ENCODE assay signal across 8 cellular contexts in the genomic region with DNA sequence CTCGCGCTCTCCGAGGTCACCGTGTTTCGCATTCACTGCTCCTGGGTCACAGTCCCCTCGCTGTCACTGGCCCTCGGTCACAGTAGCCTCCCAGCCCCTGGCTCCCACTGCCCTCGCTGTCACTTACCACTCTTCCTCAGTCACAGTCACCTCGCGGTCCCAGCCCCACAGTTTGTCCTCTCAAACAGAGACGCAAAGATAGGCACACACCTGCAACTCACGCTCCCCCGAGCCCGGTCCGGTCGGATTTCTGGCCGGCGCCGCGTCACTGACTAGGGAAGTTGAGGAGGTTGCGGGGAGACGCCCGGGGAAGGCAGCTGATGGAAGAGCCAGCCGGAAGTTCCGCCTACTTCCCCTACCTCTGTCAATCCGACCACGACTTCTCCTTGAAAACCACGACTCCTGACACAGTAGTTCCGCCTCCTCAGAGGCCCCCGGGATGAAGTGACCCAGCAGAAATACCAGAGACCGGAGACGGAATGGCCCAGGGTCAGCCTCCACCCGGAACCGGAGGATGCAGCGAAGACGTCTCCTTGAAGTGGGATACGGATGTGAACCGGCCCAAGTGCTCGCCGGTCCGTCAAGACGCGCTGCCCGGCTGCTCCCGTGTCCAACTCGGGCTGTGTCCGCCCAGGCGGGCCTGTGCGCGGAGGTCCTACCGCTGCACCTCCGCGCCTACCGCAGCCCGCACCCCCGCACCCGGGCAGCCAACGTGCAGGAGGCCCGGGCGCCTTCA. TPM values are rescaled to one million over a fixed set of nuclear protein-coding genes. Genes with fewer than 3 reads are reported as not detected.
DNase-seq lines count a peak whose midpoint lies in the region; ATAC-seq and TF ChIP-seq lines count a peak whose summit lies in the region.

A gene (minus strand): TSS at position 322 of the 736 bp plus-strand sequence. CDS start 17,195 bp downstream, outside the sequence.

- peaks cover 18 to 67% (median 50%) of the 10 kb centered on the region in 6 donors for H3K4me1 ChIP-seq in spleen

- 0% methylated on average over 13 to 60 of the region's 60 CpGs for WGBS in spleen, 5 donors

- CTCF ChIA-PET in AG04449 (lab: Yijun Ruan, JAX), result no interaction called here

- H3K4me1 Mint-ChIP-seq in central memory CD8-positive, alpha-beta T cell, result peaks cover 41% of the 10 kb centered on the region

- peak within 1 kb of the TSS; percentile 99 for H3K4me3 Mint-ChIP-seq in central memory CD8-positive, alpha-beta T cell

- peak within 1 kb of the TSS; percentile 99 for H3K27ac Mint-ChIP-seq in central memory CD8-positive, alpha-beta T cell (ENCODE audit: low read depth)

- H3K4me3 ChIP-seq in AG04449 (ENCODE audit: low read depth, low read length) (peak within 1 kb of the TSS; percentile 98), spleen (peak within 1 kb of the TSS; percentile 72 to 97 (median 78))

- TF ChIP-seq POLR2A in GM18951 (IDR thresholded peaks at IDR 0.05; ENCODE audit: extremely low read depth, insufficient read depth, insufficient read length) (peak; percentile 83), spleen (IDR thresholded peaks at IDR 0.05) (peak in 2 of 3 donors; percentile 20 to 62)

- H3K27me3 ChIP-seq in spleen (replicated peaks in 1 of 7), result no peaks in the 10 kb centered on the region

- no peaks in the 10 kb centered on the region for H3K9me3 ChIP-seq in spleen

- peaks cover 0 to 7% (median 0%) of the 10 kb centered on the region in 6 donors for H3K36me3 ChIP-seq in spleen

- no peak for TF ChIP-seq CTCF in AG04449 (IDR thresholded peaks at IDR 0.05; ENCODE audit: insufficient read depth, low read length, missing control alignments)
- no peak for TF ChIP-seq CTCF in spleen (IDR thresholded peaks at IDR 0.05 in 8 of 11, conservative IDR thresholded peaks at IDR 0.05 in 3 of 11)

- no peaks in the 10 kb centered on the region for H3K9me3 Mint-ChIP-seq in central memory CD8-positive, alpha-beta T cell

- ATAC-seq in HG03175 (IDR thresholded peaks at IDR 0.05; ENCODE audit: unreplicated experiment), result peak; percentile 79
- peak; percentile 85 for ATAC-seq in central memory CD8-positive, alpha-beta T cell (replicated peaks; ENCODE audit: extremely low read depth, poor library complexity, severe bottlenecking)

- peak; percentile 69 for DNase-seq in AG04449 (ENCODE audit: low read depth, low spot score)
- DNase-seq in NCI-H345 (lab: John Stamatoyannopoulos, UW), result peak; percentile 95
- DNase-seq in activated CD4-positive, CD25-positive, alpha-beta regulatory T cell treated with anti-CD3 and anti-CD28 coated beads, Interleukin-2, amount 50 U/mL, for 16 hours (ENCODE audit: low read depth, low spot score), result peak; percentile 45
- DNase-seq in central memory CD8-positive, alpha-beta T cell (ENCODE audit: low spot score in 2 of 2), result peak; percentile 40 to 43
- DNase-seq in iris pigment epithelial cell (ENCODE audit: low read depth), result peak; percentile 97
- DNase-seq in spleen, result peak; percentile 97

- peak within 1 kb of the TSS; percentile 84 to 98 (median 94) for H3K27ac ChIP-seq in spleen

- POLR2A ChIA-PET in AG04449 (lab: Yijun Ruan, JAX), result interaction anchor here (0.5 to 1.0 kb wide), 4 partner anchors 11 to 30 kb away, joined by 3 to 5 read pairs (median 4); a partner anchor contains a TSS

- H3K27me3 Mint-ChIP-seq in central memory CD8-positive, alpha-beta T cell, result no peaks in the 10 kb centered on the region

- in situ Hi-C loops in GM18951 (cut with MboI; ENCODE audit: low sequenced_read_pairs, unreplicated experiment), result no loop called here

- peaks cover 13% of the 10 kb centered on the region for H3K36me3 Mint-ChIP-seq in central memory CD8-positive, alpha-beta T cell (ENCODE audit: insufficient read depth)

- intact Hi-C loops in spleen (cut with DNase I; ENCODE audit: low total_unique reads), result no loop called here

RNA-seq across cellular contexts. Expression of the gene that starts here (rescaled TPM):
- total RNA-seq in spleen, result 100 to 1,000 TPM in 3 of 7 donors, 10 to 100 TPM in 4; 63.2 to 128 (median 94.9) TPM
- polyA plus RNA-seq in spleen, result 10 to 100 TPM; 10.6 to 27.1 (median 24.9) TPM

Comparison
In these comparisons a context has a peak if more than half of its experiments do, and no peak if none do; other contexts are left out.
1. Peak in every context shown above with its lines: DNase-seq, ATAC-seq, H3K4me3 ChIP-seq and H3K27ac ChIP-seq.
2. DNase-seq: peak in every context shown above with its lines; median percentile 97 in iris pigment epithelial cell; 97 in spleen; 95 in NCI-H345; 69 in AG04449; 45 in activated CD4-positive, CD25-positive, alpha-beta regulatory T cell treated with anti-CD3 and anti-CD28 coated beads, Interleukin-2, amount 50 U/mL, for 16 hours; 42 in central memory CD8-positive, alpha-beta T cell.